In the genomic region with DNA sequence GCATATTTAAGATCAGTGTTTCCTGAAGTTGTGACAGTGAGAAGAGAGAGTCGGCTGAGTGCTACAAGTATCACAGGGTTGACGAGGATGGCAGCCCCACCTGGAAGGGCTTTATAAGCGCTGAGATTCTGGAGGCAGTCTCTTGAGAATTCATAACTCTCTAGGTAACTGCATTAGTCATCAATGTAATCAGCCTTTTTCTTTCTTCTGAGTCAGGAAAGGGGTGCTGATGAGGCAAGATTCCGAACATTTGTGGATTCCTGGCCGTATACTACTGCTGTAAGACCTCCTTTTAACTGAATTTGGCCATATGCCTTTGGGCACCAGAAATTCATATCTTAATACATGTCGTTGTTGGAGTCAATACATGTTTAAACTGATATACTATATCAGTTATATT, we compare ENCODE assay signal across 17 cellular contexts. TPM values are rescaled to one million over a fixed set of nuclear protein-coding genes. Genes with fewer than 3 reads are reported as not detected.
A peak's percentile ranks its signal among the peaks of the same experiment; 100 is the strongest.
DNase-seq lines count a peak whose midpoint lies in the region; ATAC-seq and TF ChIP-seq lines count a peak whose summit lies in the region.
"Had no signal": no experiment of that assay in that cellular context is flagged by ENCODE, and none has a peak within 500 bp of the region (broad histone marks: within the 10 kb centered on the region; RNA-seq: fewer than 3 reads in every experiment).

No MANE protein-coding gene starts in this region.

- no peak overlapping the region for H3K27ac ChIP-seq in GM23248
- no peak overlapping the region for H3K27ac ChIP-seq in PC-3 (ENCODE audit: low read length)
- no peak overlapping the region for H3K27ac ChIP-seq in brain microvascular endothelial cell

- H3K4me1 ChIP-seq in GM23248 (ENCODE audit: insufficient read depth) (no peaks in the 10 kb centered on the region), PC-3 (ENCODE audit: insufficient read depth, low read length) (no peaks in the 10 kb centered on the region)

- no peaks in the 10 kb centered on the region for H3K9me3 ChIP-seq in GM23248 (ENCODE audit: low read depth)
- no peaks in the 10 kb centered on the region for H3K9me3 ChIP-seq in PC-3 (ENCODE audit: low read length)

- BruUV-seq in PC-3 (replicated peaks; lab: Mats Ljungman, UMichigan) = no TSS peak

- H3F3A ChIP-seq in GM23248 (ENCODE audit: insufficient read depth) = no peaks in the 10 kb centered on the region
- H3F3A ChIP-seq in PC-3 (ENCODE audit: low read length, unreplicated experiment) = no peaks in the 10 kb centered on the region

- H2AFZ ChIP-seq in GM23248 (no peak overlapping the region), PC-3 (ENCODE audit: low read length) (no peak overlapping the region)

- in situ Hi-C loops in GM23248 (cut with MboI) (loop anchor here (5.0 kb wide), 1 partner anchor 70 kb away; no protein-coding TSS in a partner anchor), brain microvascular endothelial cell (cut with HindIII; ENCODE audit: low pct_ligation_motif_present, low sequenced_read_pairs) (no loop called here)

- no peaks in the 10 kb centered on the region for H3K9me2 ChIP-seq in GM23248 (ENCODE audit: insufficient read depth)
- H3K9me2 ChIP-seq in PC-3 (replicated peaks; ENCODE audit: low read length) = no peaks in the 10 kb centered on the region

- H3K9ac ChIP-seq in GM23248 (no peak overlapping the region), PC-3 (ENCODE audit: low read length) (no peak overlapping the region)

- H3K36me3 ChIP-seq in GM23248 (ENCODE audit: low read depth) (no peaks in the 10 kb centered on the region), PC-3 (ENCODE audit: low read depth, low read length) (no peaks in the 10 kb centered on the region), brain microvascular endothelial cell (replicated peaks) (no peaks in the 10 kb centered on the region)

- intact Hi-C loops in PC-3 (cut with micrococcal nuclease) = no loop called here

- POLR2A ChIA-PET in PC-3 (lab: Charles Lee; ENCODE audit: unreplicated experiment) = no interaction called here

- DNase-seq in GM23248 = peak; percentile 46
- peak; percentile 21 for DNase-seq in PC-3
- peak; percentile 25 for DNase-seq in brain microvascular endothelial cell
- peak; percentile 19 for DNase-seq in kidney glomerular epithelial cell (lab: John Stamatoyannopoulos, UW)
- no peak for DNase-seq in NAMALWA (ENCODE audit: low spot score)
- DNase-seq: AML-193; CD4-positive, CD25-positive, alpha-beta regulatory T cell; DMS53; H9; NCI-H1105; NCI-H187 treated with DMSO at 0.1 percent for 48 hours; NCI-H82; SIG-M5 had no signal

- 75 to 82% methylated on average over 6 of the region's 6 CpGs for WGBS in GM23248 (ENCODE audit: low coverage in 1 of 2, low lambda C conversion rate in 2 of 2, missing lambda C conversion rate in 2 of 2), 2 experiments

- H4K20me1 ChIP-seq in GM23248 (ENCODE audit: insufficient read depth) = no peaks in the 10 kb centered on the region
- no peaks in the 10 kb centered on the region for H4K20me1 ChIP-seq in PC-3 (ENCODE audit: low read length)

- H3K27me3 ChIP-seq in GM23248 (replicated peaks; ENCODE audit: insufficient read depth) (no peaks in the 10 kb centered on the region), PC-3 (ENCODE audit: low read length) (0 out of 2 replicates have a peak, but pooled peaks cover 3% of the 10 kb centered on the region), brain microvascular endothelial cell (replicated peaks) (no peaks in the 10 kb centered on the region)

- H3K79me2 ChIP-seq in GM23248 (ENCODE audit: insufficient read depth) (no peaks in the 10 kb centered on the region), PC-3 (ENCODE audit: low read length) (no peaks in the 10 kb centered on the region)

- no peak for ATAC-seq in PC-3
- no peak for ATAC-seq in HG03442 (IDR thresholded peaks at IDR 0.05; ENCODE audit: unreplicated experiment)
- no peak for ATAC-seq in GM18520 (IDR thresholded peaks at IDR 0.05; ENCODE audit: unreplicated experiment)
- no peak for ATAC-seq in GM21723 (IDR thresholded peaks at IDR 0.05; ENCODE audit: unreplicated experiment)
- ATAC-seq: Panc1 had no signal

- H3K4me3 ChIP-seq in GM23248 (no peak overlapping the region), PC-3 (ENCODE audit: low read length) (no peak overlapping the region), brain microvascular endothelial cell (ENCODE audit: low read depth, low read length) (no peak overlapping the region)

- CTCF ChIA-PET in PC-3 (lab: Charles Lee) = no interaction called here

- no peak overlapping the region for H3K4me2 ChIP-seq in GM23248 (ENCODE audit: unreplicated experiment)
- no peak overlapping the region for H3K4me2 ChIP-seq in PC-3 (ENCODE audit: low read length)

- TF ChIP-seq CTCF in PC-3 (conservative IDR thresholded peaks at IDR 0.05; ENCODE audit: low read depth, low read length) = no peak
- TF ChIP-seq CTCF in brain microvascular endothelial cell (IDR thresholded peaks at IDR 0.05; ENCODE audit: low read depth, low read length, missing control alignments) = no peak

RNA-seq across cellular contexts. Expression of gene RNF20, which starts 6.6 kb away (rescaled TPM):
- 23.9 and 26.3 TPM in 2 replicates for total RNA-seq in GM23248 (2014; rRNA removed; shearing (Covaris generic))
- 29.5 and 34.3 TPM in 2 replicates for polyA plus RNA-seq in GM23248 (2016; fragmentation: Nextera tagmentation; extraction: Ambion mirVana)
- total RNA-seq in PC-3 (2014; rRNA removed) = 12.1 and 14.7 TPM in 2 replicates
